ENCODE assay signal across 27 cellular contexts in genomic region chr7:26122745-26123144, GRCh38.
"Had no signal": no experiment of that assay in that cellular context is flagged by ENCODE, and none has a peak within 500 bp of the region (broad histone marks: within the 10 kb centered on the region; RNA-seq: fewer than 3 reads in every experiment).

No MANE protein-coding gene starts in this region.

- H3K9ac ChIP-seq: neural progenitor cell, parathyroid adenoma had no signal

- H3K79me2 ChIP-seq: parathyroid adenoma had no signal

- H3K27me3 ChIP-seq: neural progenitor cell, ovary, right lobe of liver, thyroid gland, tibial nerve, upper lobe of left lung, vagina had no signal

- H3K27me3 Mint-ChIP-seq: stimulated activated naive CD8-positive, alpha-beta T cell treated with anti-CD3 and anti-CD28 coated beads, Interleukin-15, Interleukin-2, amounts not matched to agents 100 ng/mL and 50 ng/mL, for 24 hours had no signal

- ATAC-seq: psoas muscle; right cardiac atrium; right lobe of liver; stimulated activated effector memory CD8-positive, alpha-beta T cell treated with anti-CD3 and anti-CD28 coated beads, Interleukin-12 subunit alpha, Interleukin-12 subunit beta, amount 100 ng/mL, for 72 hours; stimulated activated naive B cell treated with anti-CD40 and anti-IgM and Interleukin-4, amounts not matched to agents 10 μg/mL and 1 μg/mL and 100 μg/mL, for 72 hours had no signal

- H3K36me3 Mint-ChIP-seq: stimulated activated effector memory CD8-positive, alpha-beta T cell treated with anti-CD3 and anti-CD28 coated beads, Interleukin-12 subunit alpha, Interleukin-12 subunit beta, amount 100 ng/mL, for 72 hours; stimulated activated naive B cell treated with anti-CD40 and anti-IgM and Interleukin-4, amounts not matched to agents 10 μg/mL and 1 μg/mL and 100 μg/mL, for 72 hours had no signal

- H3K4me1 Mint-ChIP-seq: nephron; neural progenitor cell; stimulated activated effector memory CD8-positive, alpha-beta T cell treated with anti-CD3 and anti-CD28 coated beads, Interleukin-12 subunit alpha, Interleukin-12 subunit beta, amount 100 ng/mL, for 72 hours had no signal

- H3K36me3 ChIP-seq: neural progenitor cell, ovary, right lobe of liver, sigmoid colon, stomach, thoracic aorta, thyroid gland, tibial nerve, upper lobe of left lung, vagina had no signal

- H2AFZ ChIP-seq: neural progenitor cell, parathyroid adenoma had no signal

- H3K9me3 Mint-ChIP-seq: nephron; stimulated activated effector memory CD8-positive, alpha-beta T cell treated with anti-CD3 and anti-CD28 coated beads, Interleukin-12 subunit alpha, Interleukin-12 subunit beta, amount 100 ng/mL, for 72 hours; stimulated activated naive B cell treated with anti-CD40 and anti-IgM and Interleukin-4, amounts not matched to agents 10 μg/mL and 1 μg/mL and 100 μg/mL, for 72 hours; stimulated activated naive CD8-positive, alpha-beta T cell treated with anti-CD3 and anti-CD28 coated beads, Interleukin-15, Interleukin-2, amounts not matched to agents 100 ng/mL and 50 ng/mL, for 24 hours had no signal

- H3K4me2 ChIP-seq: neural progenitor cell had no signal

- H3K27ac Mint-ChIP-seq: nephron; neural progenitor cell; progenitor cell of endocrine pancreas; stimulated activated effector memory CD8-positive, alpha-beta T cell treated with anti-CD3 and anti-CD28 coated beads, Interleukin-12 subunit alpha, Interleukin-12 subunit beta, amount 100 ng/mL, for 72 hours; stimulated activated naive B cell treated with anti-CD40 and anti-IgM and Interleukin-4, amounts not matched to agents 10 μg/mL and 1 μg/mL and 100 μg/mL, for 72 hours; stimulated activated naive CD8-positive, alpha-beta T cell treated with anti-CD3 and anti-CD28 coated beads, Interleukin-15, Interleukin-2, amounts not matched to agents 100 ng/mL and 50 ng/mL, for 24 hours had no signal

- FAIRE-seq: small intestine had no signal

- H3K4me3 ChIP-seq: neural progenitor cell, ovary, psoas muscle, right lobe of liver, sigmoid colon, stomach, thoracic aorta, thyroid gland, tibial nerve, upper lobe of left lung, vagina had no signal

- H3K27ac ChIP-seq: neural progenitor cell, ovary, parathyroid adenoma, psoas muscle, right lobe of liver, sigmoid colon, stomach, thoracic aorta, thyroid gland, tibial nerve, upper lobe of left lung, vagina had no signal

- H3K9me3 ChIP-seq: ovary, psoas muscle, right lobe of liver, sigmoid colon, stomach, thoracic aorta, thyroid gland, tibial nerve, upper lobe of left lung, vagina had no signal

- DNase-seq: occipital lobe; ovary; posterior cingulate gyrus; psoas muscle; right cardiac atrium; right lobe of liver; sigmoid colon; small intestine; stimulated activated CD4-positive, alpha-beta T cell treated with anti-CD3 and anti-CD28 coated beads, Interleukin-15, amount 100 ng/mL, for 24 hours; stimulated activated CD4-positive, alpha-beta T cell treated with anti-CD3 and anti-CD28 coated beads, Interleukin-2, amount 100 ng/mL, for 24 hours; stimulated activated CD4-positive, alpha-beta T cell treated with anti-CD3 and anti-CD28 coated beads, Interleukin-2, amount 100 ng/mL, for 48 hours; stimulated activated CD4-positive, alpha-beta T cell treated with anti-CD3 and anti-CD28 coated beads, Interleukin-4, amount 100 ng/mL, for 24 hours; stimulated activated naive CD4-positive, alpha-beta T cell treated with Interleukin-2 at 50 U/mL for 16 hours; stomach; thyroid gland; trophoblast cell; upper lobe of left lung had no signal

- H3K4me1 ChIP-seq: neural progenitor cell, parathyroid adenoma, psoas muscle, right lobe of liver, sigmoid colon, stomach, thyroid gland, tibial nerve, upper lobe of left lung, vagina had no signal

- H3K4me3 Mint-ChIP-seq: nephron; neural progenitor cell; stimulated activated effector memory CD8-positive, alpha-beta T cell treated with anti-CD3 and anti-CD28 coated beads, Interleukin-12 subunit alpha, Interleukin-12 subunit beta, amount 100 ng/mL, for 72 hours; stimulated activated naive B cell treated with anti-CD40 and anti-IgM and Interleukin-4, amounts not matched to agents 10 μg/mL and 1 μg/mL and 100 μg/mL, for 72 hours; stimulated activated naive CD8-positive, alpha-beta T cell treated with anti-CD3 and anti-CD28 coated beads, Interleukin-15, Interleukin-2, amounts not matched to agents 100 ng/mL and 50 ng/mL, for 24 hours had no signal
